In the genomic region with DNA sequence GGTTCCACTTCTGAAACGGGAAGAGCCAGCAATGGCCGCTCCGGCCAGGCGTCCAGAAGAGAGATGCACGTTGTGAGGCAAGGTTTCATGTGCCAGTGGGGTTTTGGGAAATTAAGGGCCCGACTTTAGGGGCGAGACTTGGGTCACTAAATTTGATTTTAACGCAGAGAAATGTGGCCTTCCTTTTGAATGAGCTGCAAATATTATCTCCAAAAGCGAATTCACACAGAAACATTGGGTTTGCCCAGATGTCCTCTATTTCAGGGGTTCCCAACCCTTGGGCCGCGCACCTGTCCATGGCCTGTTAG, we compare ENCODE assay signal across 1 cellular context.
A peak's percentile ranks its signal among the peaks of the same experiment; 100 is the strongest.
TF ChIP-seq lines count a peak whose summit lies in the region.

No MANE protein-coding gene starts in this region.

TF ChIP-seq in K562, 482 proteins besides CTCF, POLR2A, EP300 and RAD21:
- TF ChIP-seq POLR2AphosphoS5 (IDR thresholded peaks at IDR 0.05; ENCODE audit: control insufficient read depth, insufficient read depth, low read depth, low read length): no peak
- no peak for TF ChIP-seq SMAD4 (CRISPR knock-in tag; conservative IDR thresholded peaks at IDR 0.05)
- peak in 1 of 3 experiments; percentile 77 for TF ChIP-seq YY1 (IDR thresholded peaks at IDR 0.05; ENCODE audit: borderline replicate concordance in 1 of 3, control insufficient read depth in 1 of 3, extremely low read depth in 1 of 3, insufficient read depth in 3 of 3, insufficient read length in 1 of 3, insufficient replicate concordance in 2 of 3, low read depth in 1 of 3, low read length in 2 of 3)
- no peak for TF ChIP-seq TRIM24 (IDR thresholded peaks at IDR 0.05)
- TF ChIP-seq ZFX (CRISPR knock-in tag; IDR thresholded peaks at IDR 0.05): peak; percentile 18
- no peak for TF ChIP-seq NR2C2 (CRISPR knock-in tag; IDR thresholded peaks at IDR 0.05)
- 0 out of 2 replicates have a peak, but pooled peaks have one; percentile 1 for TF ChIP-seq NR2C2 (tag; IDR thresholded peaks at IDR 0.05)
- TF ChIP-seq LCOR (CRISPR knock-in tag; IDR thresholded peaks at IDR 0.05): no peak
- TF ChIP-seq RBM39 (optimal IDR thresholded peaks at IDR 0.05; ENCODE audit: low read depth, low read length): no peak
- no peak for TF ChIP-seq NR1H2 (CRISPR knock-in tag; IDR thresholded peaks at IDR 0.05)
